Comparison of ENCODE assay signal across 2 cellular contexts in the genomic region with DNA sequence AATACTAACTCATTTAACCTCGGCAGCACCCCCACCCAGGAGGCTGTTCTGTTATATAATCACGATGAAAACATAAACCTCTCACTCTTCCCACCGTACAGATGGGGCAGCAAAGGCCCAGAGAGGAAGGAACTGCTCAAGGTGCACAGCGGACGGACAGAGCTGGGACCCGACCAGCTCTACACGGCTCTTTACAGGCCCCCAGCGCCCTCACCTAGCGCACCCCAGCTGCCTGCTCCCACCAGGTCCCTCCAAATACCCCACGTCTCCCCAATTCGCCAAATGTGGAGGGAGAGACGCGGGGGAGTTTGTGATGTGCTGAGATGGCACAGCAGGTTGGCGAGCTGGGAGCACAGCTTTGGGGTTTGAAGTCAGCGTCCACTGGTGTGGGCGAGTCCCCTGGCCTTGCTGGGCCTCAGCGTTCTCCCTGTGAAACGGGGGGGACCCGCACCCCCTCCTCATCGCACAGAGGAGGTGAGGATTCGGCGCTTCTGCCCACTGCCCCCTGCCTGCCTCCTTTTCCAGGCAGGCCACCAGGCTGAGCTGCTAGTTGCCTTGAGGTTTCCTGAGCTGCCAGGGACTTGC.
TF ChIP-seq lines count a peak whose summit lies in the region.

No MANE protein-coding gene starts in this region.

TF ChIP-seq in IMR-90, 13 proteins besides CTCF, POLR2A, EP300 and RAD21:
- TF ChIP-seq MXI1 (IDR thresholded peaks at IDR 0.05; ENCODE audit: borderline replicate concordance, low read depth, low read length) (no peak), CEBPB (IDR thresholded peaks at IDR 0.05; ENCODE audit: low read depth, low read length) (no peak)

TF ChIP-seq in GM12878, 131 proteins besides CTCF, POLR2A, EP300 and RAD21:
- TF ChIP-seq BCL3 (IDR thresholded peaks at IDR 0.05; ENCODE audit: borderline replicate concordance, insufficient read depth, low read depth, low read length, poor library complexity, severe bottlenecking) (peak; percentile 11), NR2F1 (conservative IDR thresholded peaks at IDR 0.05) (no peak), TCF3 (IDR thresholded peaks at IDR 0.05; ENCODE audit: borderline replicate concordance, insufficient read depth, low read depth, low read length) (0 out of 2 replicates have a peak, but pooled peaks have one; percentile 14)
TF ChIP-seq in GM12878: peak in this region for 2.
